Comparison of ENCODE assay signal across 11 cellular contexts in the genomic region with DNA sequence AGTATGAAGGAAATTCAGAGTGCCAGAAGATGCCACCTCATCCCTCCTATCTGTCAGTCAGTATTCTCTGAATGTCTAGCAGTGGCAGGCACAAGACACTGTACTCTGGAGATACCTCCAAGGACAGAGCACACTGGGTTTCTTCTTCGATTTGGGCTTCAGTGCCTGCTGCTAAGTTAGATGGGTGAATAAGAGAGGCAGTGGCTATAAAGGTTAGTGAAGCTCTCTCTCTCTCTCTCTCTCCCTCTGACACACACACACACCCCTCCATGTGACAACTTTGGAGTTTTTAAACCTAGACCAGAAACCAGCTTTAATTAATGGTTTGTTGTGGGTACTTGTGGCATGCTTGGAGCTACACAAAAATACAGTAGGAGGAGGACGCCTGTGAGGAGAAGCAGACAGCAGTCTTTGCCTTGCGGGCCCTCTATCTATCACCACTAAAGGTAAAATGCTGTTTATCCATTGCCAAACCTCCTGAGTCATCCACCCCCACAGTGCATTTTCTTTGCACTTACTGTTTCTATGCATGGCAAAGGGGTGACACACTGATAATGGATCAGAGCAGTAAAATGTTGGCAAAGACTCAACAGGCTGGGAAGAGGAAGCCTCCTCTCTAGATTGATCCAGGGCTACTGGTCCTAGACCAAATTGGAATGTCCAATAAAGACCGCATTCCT.
A peak's percentile ranks its signal among the peaks of the same experiment; 100 is the strongest.
DNase-seq lines count a peak whose midpoint lies in the region; ATAC-seq and TF ChIP-seq lines count a peak whose summit lies in the region.
"Had no signal": no experiment of that assay in that cellular context is flagged by ENCODE, and none has a peak within 500 bp of the region (broad histone marks: within the 10 kb centered on the region; RNA-seq: fewer than 3 reads in every experiment).

No MANE protein-coding gene starts in this region.

- no peak overlapping the region for H3K4me3 ChIP-seq in HAP-1
- H3K4me3 ChIP-seq: BLaER1 treated with 17β-estradiol and CSF1 and Interleukin-3, amounts not matched to agents 10 nM and 100 nM; vagina had no signal

- in situ Hi-C loops in HAP-1 (cut with MboI; ENCODE audit: low sequenced_read_pairs) = loop anchor here (25.0 kb wide), 1 partner anchor 468 kb away; no protein-coding TSS in a partner anchor

- ATAC-seq in natural killer cell (no peak), T-helper 17 cell (no peak), foreskin keratinocyte (peak; percentile 89), left ventricle myocardium superior (no peak)
- no peak for ATAC-seq in natural killer cell treated with Interleukin-12 subunit alpha and Interleukin-12 subunit beta and Interleukin-15 and Interleukin-18, amount 100 ng/mL, for 72 hours

- H3K27ac ChIP-seq in foreskin keratinocyte = no peak overlapping the region
- H3K27ac ChIP-seq: BLaER1 treated with 17β-estradiol and CSF1 and Interleukin-3, amounts not matched to agents 10 nM and 100 nM; vagina had no signal

- peaks cover 55 to 82% of the 10 kb centered on the region in 2 donors for H3K27me3 Mint-ChIP-seq in natural killer cell (ENCODE audit: low read depth in 2 of 2)
- H3K27me3 Mint-ChIP-seq in natural killer cell treated with Interleukin-12 subunit alpha and Interleukin-12 subunit beta and Interleukin-15 and Interleukin-18, amount 100 ng/mL, for 72 hours = peaks cover 50 to 67% of the 10 kb centered on the region in 2 donors
- peaks cover 63% of the 10 kb centered on the region for H3K27me3 Mint-ChIP-seq in T-helper 17 cell

- H3K9me3 Mint-ChIP-seq in natural killer cell = no peaks in the 10 kb centered on the region
- H3K9me3 Mint-ChIP-seq in natural killer cell treated with Interleukin-12 subunit alpha and Interleukin-12 subunit beta and Interleukin-15 and Interleukin-18, amount 100 ng/mL, for 72 hours = no peaks in the 10 kb centered on the region

- intact Hi-C loops in natural killer cell (cut with micrococcal nuclease) (loop anchor here (10.0 kb wide), 1 partner anchor 461 kb away; no protein-coding TSS in a partner anchor), left ventricle myocardium superior (cut with micrococcal nuclease) (loop anchor here (10.0 kb wide), 2 partner anchors 231 to 561 kb away; no protein-coding TSS in a partner anchor)

- no peaks in the 10 kb centered on the region for H3K36me3 ChIP-seq in HAP-1 (replicated peaks)
- H3K36me3 ChIP-seq: BLaER1 treated with 17β-estradiol and CSF1 and Interleukin-3, amounts not matched to agents 10 nM and 100 nM; vagina had no signal

- DNase-seq in natural killer cell (no peak), T-helper 17 cell (no peak), foreskin keratinocyte (peak; percentile 95 to 96), HAP-1 (ENCODE audit: low spot score in 2 of 2) (no peak), left ventricle myocardium superior (no peak), NCI-H1694 treated with DMSO at 0.1 percent for 48 hours (lab: John Stamatoyannopoulos, UW) (no peak), MV-4-11 (lab: John Stamatoyannopoulos, UW) (no peak)
- no peak for DNase-seq in natural killer cell treated with Interleukin-12 subunit alpha and Interleukin-12 subunit beta and Interleukin-15 and Interleukin-18, amount 100 ng/mL, for 72 hours (ENCODE audit: low spot score)
- DNase-seq: cerebellar nuclear complex had no signal

- TF ChIP-seq CTCF in natural killer cell (IDR thresholded peaks at IDR 0.05) (no peak), foreskin keratinocyte (conservative IDR thresholded peaks at IDR 0.05) (peak; percentile 18)

- no peaks in the 10 kb centered on the region for H3K36me3 Mint-ChIP-seq in natural killer cell
- no peaks in the 10 kb centered on the region for H3K36me3 Mint-ChIP-seq in natural killer cell treated with Interleukin-12 subunit alpha and Interleukin-12 subunit beta and Interleukin-15 and Interleukin-18, amount 100 ng/mL, for 72 hours
- H3K36me3 Mint-ChIP-seq in T-helper 17 cell (ENCODE audit: low read depth) = peaks cover 3% of the 10 kb centered on the region

- H3K4me1 ChIP-seq in foreskin keratinocyte (peaks cover 16% of the 10 kb centered on the region), HAP-1 (no peaks in the 10 kb centered on the region; the same call in 1 of the 2 replicates)

- H3K4me3 Mint-ChIP-seq in natural killer cell (peak overlapping the region; percentile 29), T-helper 17 cell (peak overlapping the region; percentile 36)
- no peak overlapping the region for H3K4me3 Mint-ChIP-seq in natural killer cell treated with Interleukin-12 subunit alpha and Interleukin-12 subunit beta and Interleukin-15 and Interleukin-18, amount 100 ng/mL, for 72 hours

- H3K27ac Mint-ChIP-seq in natural killer cell = no peak overlapping the region
- no peak overlapping the region for H3K27ac Mint-ChIP-seq in natural killer cell treated with Interleukin-12 subunit alpha and Interleukin-12 subunit beta and Interleukin-15 and Interleukin-18, amount 100 ng/mL, for 72 hours
- no peak overlapping the region for H3K27ac Mint-ChIP-seq in T-helper 17 cell

- H3K4me1 Mint-ChIP-seq in natural killer cell (peaks cover 7 to 15% of the 10 kb centered on the region in 2 donors), T-helper 17 cell (peaks cover 6% of the 10 kb centered on the region)
- H3K4me1 Mint-ChIP-seq in natural killer cell treated with Interleukin-12 subunit alpha and Interleukin-12 subunit beta and Interleukin-15 and Interleukin-18, amount 100 ng/mL, for 72 hours (ENCODE audit: low read depth in 2 of 2) = peaks cover 6 to 9% of the 10 kb centered on the region in 2 donors

- no peaks in the 10 kb centered on the region for H3K9me3 ChIP-seq in T-helper 17 cell (ENCODE audit: control insufficient read depth, low read length, poor library complexity, severe bottlenecking)
- no peaks in the 10 kb centered on the region for H3K9me3 ChIP-seq in HAP-1
- H3K9me3 ChIP-seq: BLaER1 treated with 17β-estradiol and CSF1 and Interleukin-3, amounts not matched to agents 10 nM and 100 nM; vagina had no signal

- H3K27me3 ChIP-seq in foreskin keratinocyte (peaks cover 34% of the 10 kb centered on the region), HAP-1 (ENCODE audit: low read depth) (peaks cover 37% of the 10 kb centered on the region)
- H3K27me3 ChIP-seq: vagina had no signal

Comparison
In these comparisons a context has a peak if more than half of its experiments do, and no peak if none do; other contexts are left out.
1. DNase-seq: peak in foreskin keratinocyte (2 of 2); none in natural killer cell (single experiment), natural killer cell treated with Interleukin-12 subunit alpha and Interleukin-12 subunit beta and Interleukin-15 and Interleukin-18, amount 100 ng/mL, for 72 hours (single experiment), T-helper 17 cell (0 of 3), HAP-1 (0 of 2), left ventricle myocardium superior (single experiment), NCI-H1694 treated with DMSO at 0.1 percent for 48 hours (single experiment) and MV-4-11 (single experiment).